Comparison of ENCODE assay signal across 8 cellular contexts in the genomic region with DNA sequence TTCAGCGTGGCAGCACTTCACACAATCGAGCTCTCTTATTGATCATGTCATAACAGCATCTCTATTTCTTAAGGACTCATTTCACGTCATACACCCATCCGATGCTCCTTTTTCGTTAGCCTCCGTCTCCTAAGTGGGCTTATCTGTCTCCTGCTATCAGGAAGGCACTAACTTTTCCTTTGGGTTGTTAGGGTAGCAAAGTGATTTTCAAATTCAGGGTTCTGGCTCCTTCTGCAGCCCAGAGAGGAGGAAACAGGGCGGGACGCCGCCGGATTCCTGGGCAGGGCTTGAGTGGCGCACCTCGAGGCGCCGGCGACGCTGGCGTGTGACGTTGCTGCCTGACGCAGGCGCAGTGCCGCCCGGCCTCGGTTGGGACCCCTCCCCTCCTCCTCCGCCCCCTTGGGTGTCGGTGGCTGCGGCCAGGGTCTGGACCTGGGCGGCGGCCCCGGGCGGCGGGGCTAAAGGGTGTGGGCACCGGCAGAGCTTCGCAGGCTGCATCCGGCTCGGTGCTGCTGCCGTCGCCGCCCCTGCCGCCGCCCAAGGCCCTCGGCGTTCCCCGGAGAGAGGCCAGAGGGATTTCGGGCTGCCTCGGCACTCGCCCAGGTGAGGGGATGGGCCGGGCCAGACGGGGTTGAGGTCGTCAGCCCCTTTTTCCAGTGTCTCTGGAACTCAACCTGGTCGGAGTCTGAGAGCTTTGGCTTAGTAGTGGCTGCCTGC. TPM values are rescaled to one million over a fixed set of nuclear protein-coding genes. Genes with fewer than 3 reads are reported as not detected.
A peak's percentile ranks its signal among the peaks of the same experiment; 100 is the strongest.
DNase-seq lines count a peak whose midpoint lies in the region; ATAC-seq and TF ChIP-seq lines count a peak whose summit lies in the region.

A gene with protein sequence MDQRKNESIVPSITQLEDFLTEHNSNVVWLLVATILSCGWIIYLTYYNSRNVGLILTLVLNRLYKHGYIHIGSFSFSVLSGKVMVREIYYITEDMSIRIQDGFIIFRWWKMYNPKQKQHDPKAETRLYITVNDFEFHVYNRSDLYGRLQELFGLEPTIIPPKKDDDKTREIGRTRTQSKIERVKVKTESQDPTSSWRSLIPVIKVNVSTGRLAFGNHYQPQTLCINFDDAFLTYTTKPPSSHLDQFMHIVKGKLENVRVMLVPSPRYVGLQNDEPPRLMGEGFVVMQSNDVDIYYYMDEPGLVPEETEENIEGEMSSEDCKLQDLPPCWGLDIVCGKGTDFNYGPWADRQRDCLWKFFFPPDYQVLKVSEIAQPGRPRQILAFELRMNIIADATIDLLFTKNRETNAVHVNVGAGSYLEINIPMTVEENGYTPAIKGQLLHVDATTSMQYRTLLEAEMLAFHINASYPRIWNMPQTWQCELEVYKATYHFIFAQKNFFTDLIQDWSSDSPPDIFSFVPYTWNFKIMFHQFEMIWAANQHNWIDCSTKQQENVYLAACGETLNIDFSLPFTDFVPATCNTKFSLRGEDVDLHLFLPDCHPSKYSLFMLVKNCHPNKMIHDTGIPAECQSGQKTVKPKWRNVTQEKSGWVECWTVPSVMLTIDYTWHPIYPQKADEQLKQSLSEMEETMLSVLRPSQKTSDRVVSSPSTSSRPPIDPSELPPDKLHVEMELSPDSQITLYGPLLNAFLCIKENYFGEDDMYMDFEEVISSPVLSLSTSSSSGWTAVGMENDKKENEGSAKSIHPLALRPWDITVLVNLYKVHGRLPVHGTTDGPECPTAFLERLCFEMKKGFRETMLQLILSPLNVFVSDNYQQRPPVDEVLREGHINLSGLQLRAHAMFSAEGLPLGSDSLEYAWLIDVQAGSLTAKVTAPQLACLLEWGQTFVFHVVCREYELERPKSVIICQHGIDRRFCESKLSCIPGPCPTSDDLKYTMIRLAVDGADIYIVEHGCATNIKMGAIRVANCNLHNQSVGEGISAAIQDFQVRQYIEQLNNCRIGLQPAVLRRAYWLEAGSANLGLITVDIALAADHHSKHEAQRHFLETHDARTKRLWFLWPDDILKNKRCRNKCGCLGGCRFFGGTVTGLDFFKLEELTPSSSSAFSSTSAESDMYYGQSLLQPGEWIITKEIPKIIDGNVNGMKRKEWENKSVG (N-terminal part only) (plus strand): TSS at position 350 of the 717 bp plus-strand sequence. CDS start 18,317 bp downstream, outside the sequence.

- no peaks in the 10 kb centered on the region for H3K36me3 ChIP-seq in neural progenitor cell

- H2AFZ ChIP-seq in neural progenitor cell (replicated peaks), result peak within 1 kb of the TSS; percentile 94

- H4K20me1 ChIP-seq in neural progenitor cell (ENCODE audit: low read depth), result no peaks in the 10 kb centered on the region

- H3K9ac ChIP-seq in neural progenitor cell, result peak within 1 kb of the TSS; percentile 85

- peak within 1 kb of the TSS; percentile 82 for H3K27ac Mint-ChIP-seq in neural progenitor cell

- H3K4me1 ChIP-seq in foreskin keratinocyte (no peaks in the 10 kb centered on the region), neural progenitor cell (peaks cover 8% of the 10 kb centered on the region)

- no peaks in the 10 kb centered on the region for H3K9me3 ChIP-seq in neural progenitor cell (ENCODE audit: low read depth)

- no peaks in the 10 kb centered on the region for H3K27me3 ChIP-seq in foreskin keratinocyte
- H3K27me3 ChIP-seq in neural progenitor cell, result no peaks in the 10 kb centered on the region

- H3K4me2 ChIP-seq in neural progenitor cell, result peak within 1 kb of the TSS; percentile 81

- no peak for TF ChIP-seq CTCF in LNCaP clone FGC (IDR thresholded peaks at IDR 0.05; ENCODE audit: control insufficient read depth, extremely low read depth, insufficient read depth)
- TF ChIP-seq CTCF in foreskin keratinocyte (conservative IDR thresholded peaks at IDR 0.05), result peak; percentile 24
- no peak for TF ChIP-seq CTCF in neural progenitor cell (IDR thresholded peaks at IDR 0.05)

- peaks cover 16% of the 10 kb centered on the region for H3K4me1 Mint-ChIP-seq in neural progenitor cell

- H3K36me3 Mint-ChIP-seq in neural progenitor cell, result peaks cover 23% of the 10 kb centered on the region

- ATAC-seq in foreskin keratinocyte, result peak; percentile 97

- H3K27ac ChIP-seq in foreskin keratinocyte (peak within 1 kb of the TSS; percentile 67), neural progenitor cell (peak within 1 kb of the TSS; percentile 23)

- H3F3A ChIP-seq in neural progenitor cell (ENCODE audit: low read depth), result no peaks in the 10 kb centered on the region

- H3K27me3 Mint-ChIP-seq in neural progenitor cell (ENCODE audit: insufficient read depth, low read depth), result peaks cover 2% of the 10 kb centered on the region

- peak; percentile 92 for DNase-seq in ELF-1 (ENCODE audit: low read depth, low spot score)
- peak; percentile 27 for DNase-seq in GOT3 (lab: John Stamatoyannopoulos, UW)
- peak; percentile 40 for DNase-seq in LNCaP clone FGC (ENCODE audit: low read depth)
- DNase-seq in SHP77 treated with DMSO at 0.1 percent for 48 hours (lab: John Stamatoyannopoulos, UW), result peak; percentile 34
- DNase-seq in activated gamma-delta T cell treated with anti-CD3 and anti-CD28 coated beads, Interleukin-2, amount 50 U/mL, for 16 hours (ENCODE audit: low read depth), result peak; percentile 74
- peak; percentile 46 to 71 for DNase-seq in foreskin keratinocyte
- DNase-seq in neural progenitor cell (ENCODE audit: low spot score), result peak; percentile 95
- DNase-seq in stromal cell of bone marrow (ENCODE audit: low read depth), result peak; percentile 68

- H3K4me3 ChIP-seq in LNCaP clone FGC (ENCODE audit: low read depth, low read length) (peak within 1 kb of the TSS; percentile 92), neural progenitor cell (peak within 1 kb of the TSS; percentile 79)

- peak within 1 kb of the TSS; percentile 92 for H3K4me3 Mint-ChIP-seq in neural progenitor cell

- H3K9me3 Mint-ChIP-seq in neural progenitor cell, result peaks cover 13% of the 10 kb centered on the region

- peaks cover 35% of the 10 kb centered on the region for H3K79me2 ChIP-seq in neural progenitor cell (ENCODE audit: low read depth)

RNA-seq across cellular contexts. Expression of the gene that starts here (rescaled TPM):
- 25.5 and 29.4 TPM in 2 replicates for total RNA-seq in foreskin keratinocyte
- 3.1 and 3.4 TPM in 2 replicates for polyA plus RNA-seq in foreskin keratinocyte
- total RNA-seq in neural progenitor cell (ENCODE audit: low replicate concordance), result 58.6 and 79.0 TPM in 2 replicates

Comparison
In these comparisons a context has a peak if more than half of its experiments do, and no peak if none do; other contexts are left out.
1. Peak in every context shown above with its lines: DNase-seq, ATAC-seq, H3K4me3 ChIP-seq and H3K27ac ChIP-seq.
2. DNase-seq: peak in every context shown above with its lines; median percentile 95 in neural progenitor cell; 92 in ELF-1; 74 in activated gamma-delta T cell treated with anti-CD3 and anti-CD28 coated beads, Interleukin-2, amount 50 U/mL, for 16 hours; 68 in stromal cell of bone marrow; 58 in foreskin keratinocyte; 40 in LNCaP clone FGC; 34 in SHP77 treated with DMSO at 0.1 percent for 48 hours; 27 in GOT3.